In genomic region chr5:149647334-149647733, GRCh38 we compare ENCODE assay signal across 18 cellular contexts.
"Had no signal": no experiment of that assay in that cellular context is flagged by ENCODE, and none has a peak within 500 bp of the region (broad histone marks: within the 10 kb centered on the region; RNA-seq: fewer than 3 reads in every experiment).

No MANE protein-coding gene starts in this region.

- H3K4me3 ChIP-seq: coronary artery, esophagus squamous epithelium, heart right ventricle, left lung, pancreas, sigmoid colon, testis, tibial artery had no signal

- DNase-seq: dermis blood vessel endothelial cell; effector memory CD4-positive, alpha-beta T cell; esophagus squamous epithelium; foreskin melanocyte; hippocampal formation; left cardiac atrium; left lung; mesenchymal stem cell; nephron progenitor cell; occipital lobe; pancreas; sigmoid colon; stimulated activated CD4-positive, alpha-beta T cell treated with anti-CD3 and anti-CD28 coated beads, Interleukin-4, amount 100 ng/mL, for 4 hours; testis; tibial artery had no signal

- ATAC-seq: left lung; stimulated activated memory B cell treated with anti-CD40 and anti-IgM and Interleukin-4, amounts not matched to agents 10 μg/mL and 1 μg/mL and 100 μg/mL, for 72 hours had no signal

- H3K4me1 ChIP-seq: esophagus squamous epithelium, left lung, pancreas, sigmoid colon, testis, tibial artery had no signal

- H3K36me3 ChIP-seq: esophagus squamous epithelium, heart right ventricle, left lung, pancreas, sigmoid colon, tibial artery had no signal

- H3K27ac ChIP-seq: coronary artery, esophagus squamous epithelium, heart right ventricle, left lung, pancreas, sigmoid colon, testis, tibial artery had no signal

- H3K9me3 ChIP-seq: esophagus squamous epithelium, heart right ventricle, left lung, pancreas, sigmoid colon, testis, tibial artery had no signal
